11 cellular contexts compared by ENCODE assay signal in the genomic region with DNA sequence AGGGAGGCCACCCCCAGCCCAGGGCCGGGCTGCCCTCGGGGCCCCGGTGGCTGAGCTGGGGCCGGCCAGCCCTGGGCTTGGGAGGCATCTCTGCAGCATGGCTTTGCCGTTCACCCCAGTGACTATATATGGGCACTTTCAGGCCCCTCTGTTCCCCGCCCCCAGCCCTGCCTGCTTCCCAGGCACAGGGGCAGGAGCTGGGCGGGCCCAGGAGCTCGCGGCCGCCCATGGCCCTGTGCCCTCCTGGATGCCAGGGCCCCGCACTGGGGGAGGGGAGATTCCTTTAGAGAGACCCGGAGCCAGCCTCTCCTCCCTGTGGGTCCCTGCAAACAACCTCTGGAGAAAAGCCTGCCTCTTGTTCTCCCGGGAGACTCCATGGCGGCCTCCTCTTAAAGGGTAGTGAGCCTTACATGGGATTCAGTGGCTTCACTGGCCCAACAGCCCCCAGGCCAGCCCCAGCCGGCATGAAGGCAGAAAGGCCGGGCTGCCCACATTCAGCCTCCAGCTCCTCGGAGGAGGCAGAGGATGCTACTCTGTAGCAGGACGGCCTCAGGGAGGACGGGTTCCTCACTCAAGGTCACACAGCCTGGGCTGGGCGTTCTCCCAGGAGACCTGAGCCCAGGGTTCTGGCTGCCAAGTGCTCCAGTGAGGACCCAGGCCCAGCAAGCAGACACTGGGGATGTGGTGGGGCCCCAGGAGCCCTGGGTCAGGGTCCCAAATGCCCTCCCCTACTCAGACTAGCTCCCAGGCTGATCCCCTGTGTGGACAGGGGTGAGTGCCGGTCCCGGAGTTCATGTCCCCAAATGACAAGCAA. TPM values are rescaled to one million over a fixed set of nuclear protein-coding genes. Genes with fewer than 3 reads are reported as not detected.
A peak's percentile ranks its signal among the peaks of the same experiment; 100 is the strongest.
DNase-seq lines count a peak whose midpoint lies in the region; ATAC-seq, FAIRE-seq and TF ChIP-seq lines count a peak whose summit lies in the region.
"Had no signal": no experiment of that assay in that cellular context is flagged by ENCODE, and none has a peak within 500 bp of the region (broad histone marks: within the 10 kb centered on the region; RNA-seq: fewer than 3 reads in every experiment).

No MANE protein-coding gene starts in this region.

- H3K9ac ChIP-seq in H9 (ENCODE audit: extremely low read depth, insufficient read length, low read length): no peak overlapping the region
- H3K9ac ChIP-seq in astrocyte (ENCODE audit: low read length): peak overlapping the region; percentile 44
- peak overlapping the region; percentile 54 for H3K9ac ChIP-seq in iPS-15b (ENCODE audit: low read depth, low read length)

- TF ChIP-seq CTCF in H9 (conservative IDR thresholded peaks at IDR 0.05): no peak
- TF ChIP-seq CTCF in astrocyte (IDR thresholded peaks at IDR 0.05; ENCODE audit: insufficient read depth, low read depth, low read length): no peak
- no peak for TF ChIP-seq CTCF in spleen (IDR thresholded peaks at IDR 0.05 in 8 of 11, conservative IDR thresholded peaks at IDR 0.05 in 3 of 11)

- H3K14ac ChIP-seq in H9 (ENCODE audit: insufficient read depth, low read length): peak overlapping the region; percentile 51; the same call in 1 of the 2 replicates

- peaks cover 2% of the 10 kb centered on the region; the same call in 1 of the 2 replicates for H3K27me3 ChIP-seq in H9 (ENCODE audit: insufficient read depth, low read length)
- H3K27me3 ChIP-seq in astrocyte (ENCODE audit: insufficient read depth, low read length): no peaks in the 10 kb centered on the region
- H3K27me3 ChIP-seq in iPS-15b (ENCODE audit: control insufficient read depth, insufficient read depth, low read length): peaks cover 10% of the 10 kb centered on the region
- H3K27me3 ChIP-seq in spleen (replicated peaks in 1 of 7): peaks cover 0 to 44% (median 0%) of the 10 kb centered on the region in 7 donors

- no peak overlapping the region for H2AFZ ChIP-seq in H9 (ENCODE audit: low read length)
- no peak overlapping the region for H2AFZ ChIP-seq in astrocyte (ENCODE audit: low read depth, low read length)

- H3K36me3 Mint-ChIP-seq in H9 (ENCODE audit: insufficient read depth in 1 of 3, low read depth in 3 of 3) (no peaks in the 10 kb centered on the region), astrocyte (ENCODE audit: low read depth, unreplicated experiment) (peaks cover 3% of the 10 kb centered on the region)
- no peaks in the 10 kb centered on the region for H3K36me3 Mint-ChIP-seq in stimulated activated memory B cell treated with anti-CD40 and anti-IgM and Interleukin-4, amounts not matched to agents 10 μg/mL and 1 μg/mL and 100 μg/mL, for 72 hours

- no peak overlapping the region for H3K4ac ChIP-seq in H9 (ENCODE audit: low read depth, low read length)

- H2AK5ac ChIP-seq in H9 (ENCODE audit: insufficient read length, low read length): no peak overlapping the region

- WGBS in H9 (ENCODE audit: extremely low coverage, insufficient read length, low lambda C conversion rate): no CpG with 5 or more reads among the region's 22 CpGs
- WGBS in spleen, 5 donors: 72 to 92% (median 79%) methylated on average over 7 to 22 of the region's 22 CpGs

- H2BK20ac ChIP-seq in H9 (ENCODE audit: low read depth, low read length, poor library complexity, severe bottlenecking): no peak overlapping the region

- H3K36me3 ChIP-seq in astrocyte (ENCODE audit: insufficient read depth, low read length): no peaks in the 10 kb centered on the region
- no peaks in the 10 kb centered on the region for H3K36me3 ChIP-seq in iPS-15b (ENCODE audit: control insufficient read depth, insufficient read depth, low read length)
- peaks cover 0 to 12% (median 0%) of the 10 kb centered on the region in 6 donors for H3K36me3 ChIP-seq in spleen

- TF ChIP-seq POLR2A in spleen (IDR thresholded peaks at IDR 0.05): no peak

- no peak overlapping the region for H4K8ac ChIP-seq in H9 (replicated peaks; ENCODE audit: insufficient read length, low read depth, low read length)

- no peak overlapping the region for H3K27ac Mint-ChIP-seq in H9
- H3K27ac Mint-ChIP-seq in astrocyte (ENCODE audit: unreplicated experiment): peak overlapping the region; percentile 77
- H3K27ac Mint-ChIP-seq in stimulated activated memory B cell treated with anti-CD40 and anti-IgM and Interleukin-4, amounts not matched to agents 10 μg/mL and 1 μg/mL and 100 μg/mL, for 72 hours: no peak overlapping the region

- no peak overlapping the region for H2BK5ac ChIP-seq in H9 (ENCODE audit: insufficient read length, low read length)

- H4K20me1 ChIP-seq in H9 (ENCODE audit: control insufficient read depth, insufficient read depth, insufficient read length) (peaks cover 6% of the 10 kb centered on the region), astrocyte (ENCODE audit: insufficient read depth, low read length) (peaks cover 82% of the 10 kb centered on the region)

- peaks cover 27 to 52% of the 10 kb centered on the region in 2 experiments for H3K4me1 Mint-ChIP-seq in H9
- H3K4me1 Mint-ChIP-seq in astrocyte (ENCODE audit: low read depth, unreplicated experiment): peaks cover 20% of the 10 kb centered on the region
- H3K4me1 Mint-ChIP-seq in stimulated activated memory B cell treated with anti-CD40 and anti-IgM and Interleukin-4, amounts not matched to agents 10 μg/mL and 1 μg/mL and 100 μg/mL, for 72 hours: no peaks in the 10 kb centered on the region

- DNase-seq in H9 (peak; percentile 38), astrocyte (ENCODE audit: low read depth) (no peak), spleen (peak; percentile 63), NCI-H2107 treated with DMSO at 0.1 percent for 48 hours (lab: John Stamatoyannopoulos, UW; ENCODE audit: unreplicated experiment) (no peak)
- DNase-seq: dermis blood vessel endothelial cell, NCI-H2029 treated with DMSO at 0.1 percent for 48 hours had no signal

- H4K91ac ChIP-seq in H9 (ENCODE audit: insufficient read length, low read depth, low read length): peak overlapping the region; percentile 20

- H3K4me2 ChIP-seq in H9 (ENCODE audit: insufficient read depth, insufficient read length, low read length) (no peak overlapping the region), astrocyte (ENCODE audit: low read length) (peak overlapping the region; percentile 19)

- H3K4me1 ChIP-seq in H9 (ENCODE audit: insufficient read depth, low read length) (no peaks in the 10 kb centered on the region), astrocyte (ENCODE audit: insufficient read depth, low read length) (peaks cover 30% of the 10 kb centered on the region), iPS-15b (ENCODE audit: control insufficient read depth, insufficient read depth, low read length) (no peaks in the 10 kb centered on the region), spleen (peaks cover 38 to 93% (median 81%) of the 10 kb centered on the region in 6 donors)

- H2BK12ac ChIP-seq in H9 (ENCODE audit: insufficient read length, low read depth, low read length): no peak overlapping the region

- intact Hi-C loops in spleen (cut with DNase I; ENCODE audit: low total_unique reads): no loop called here

- no peaks in the 10 kb centered on the region for H3K79me1 ChIP-seq in H9 (ENCODE audit: insufficient read depth, low read depth, low read length, poor library complexity, severe bottlenecking)

- H3K23me2 ChIP-seq in H9 (ENCODE audit: insufficient read length, low read depth, low read length, poor library complexity, severe bottlenecking): peaks cover 4% of the 10 kb centered on the region

- H2BK120ac ChIP-seq in H9 (ENCODE audit: low read depth, low read length, poor library complexity, severe bottlenecking): no peak overlapping the region

- FAIRE-seq in astrocyte (lab: Jason Lieb, UNC): no peak

- H3K9me3 Mint-ChIP-seq in H9: no peaks in the 10 kb centered on the region
- no peaks in the 10 kb centered on the region for H3K9me3 Mint-ChIP-seq in astrocyte (ENCODE audit: unreplicated experiment)
- H3K9me3 Mint-ChIP-seq in stimulated activated memory B cell treated with anti-CD40 and anti-IgM and Interleukin-4, amounts not matched to agents 10 μg/mL and 1 μg/mL and 100 μg/mL, for 72 hours: no peaks in the 10 kb centered on the region

- H3K4me3 ChIP-seq in astrocyte (ENCODE audit: insufficient read depth, low read depth, low read length) (no peak overlapping the region), iPS-15b (ENCODE audit: low read depth, low read length) (no peak overlapping the region), spleen (no peak overlapping the region)
- H3K4me3 ChIP-seq: HAP-1 had no signal

- no peak overlapping the region for H3T11ph ChIP-seq in H9 (ENCODE audit: low read length)

- H3K18ac ChIP-seq in H9 (ENCODE audit: insufficient read length, low read depth, low read length): peak overlapping the region; percentile 46

- no peak for ATAC-seq in stimulated activated memory B cell treated with anti-CD40 and anti-IgM and Interleukin-4, amounts not matched to agents 10 μg/mL and 1 μg/mL and 100 μg/mL, for 72 hours
- ATAC-seq in GM21825 (IDR thresholded peaks at IDR 0.05; ENCODE audit: unreplicated experiment) (no peak), HG03135 (IDR thresholded peaks at IDR 0.05; ENCODE audit: unreplicated experiment) (no peak)

- peaks cover 13% of the 10 kb centered on the region for H3K27me3 Mint-ChIP-seq in H9 (ENCODE audit: low read depth)
- H3K27me3 Mint-ChIP-seq in astrocyte (ENCODE audit: low read depth, unreplicated experiment): no peaks in the 10 kb centered on the region
- peaks cover 69% of the 10 kb centered on the region for H3K27me3 Mint-ChIP-seq in stimulated activated memory B cell treated with anti-CD40 and anti-IgM and Interleukin-4, amounts not matched to agents 10 μg/mL and 1 μg/mL and 100 μg/mL, for 72 hours

- H3K27ac ChIP-seq in H9 (ENCODE audit: insufficient read length, low read depth, low read length) (no peak overlapping the region), astrocyte (ENCODE audit: low read depth, low read length) (no peak overlapping the region), spleen (peak overlapping the region in 6 of 8 donors; percentile 8 to 95 (median 44))

- no peak overlapping the region for H3K23ac ChIP-seq in H9 (ENCODE audit: insufficient read length, low read depth, low read length)

- H4K5ac ChIP-seq in H9 (ENCODE audit: insufficient read length, low read depth, low read length): no peak overlapping the region

- H3K56ac ChIP-seq in H9 (ENCODE audit: insufficient read length, low read depth, low read length): no peak overlapping the region

- H3K9me3 ChIP-seq in H9 (ENCODE audit: control insufficient read depth, low read depth, low read length) (no peaks in the 10 kb centered on the region), astrocyte (ENCODE audit: insufficient read depth, low read depth, low read length) (no peaks in the 10 kb centered on the region), iPS-15b (ENCODE audit: control insufficient read depth, insufficient read depth, low read length) (no peaks in the 10 kb centered on the region), spleen (no peaks in the 10 kb centered on the region)
- H3K9me3 ChIP-seq: HAP-1 had no signal

- H3K79me2 ChIP-seq in H9 (ENCODE audit: insufficient read depth, low read length) (no peaks in the 10 kb centered on the region; the same call in 1 of the 2 replicates), astrocyte (ENCODE audit: insufficient read depth, low read length) (peaks cover 88% of the 10 kb centered on the region)

- H3K4me3 Mint-ChIP-seq in H9 (no peak overlapping the region), astrocyte (ENCODE audit: unreplicated experiment) (peak overlapping the region; percentile 35)
- H3K4me3 Mint-ChIP-seq in stimulated activated memory B cell treated with anti-CD40 and anti-IgM and Interleukin-4, amounts not matched to agents 10 μg/mL and 1 μg/mL and 100 μg/mL, for 72 hours: no peak overlapping the region

- H2BK15ac ChIP-seq in H9 (ENCODE audit: low read depth, low read length): no peak overlapping the region

RNA-seq across cellular contexts. Expression of gene NACC2, which starts 4.1 kb away (rescaled TPM):
- 11.5 TPM in 2 replicates for total RNA-seq in H9 (2021)
- total RNA-seq in astrocyte: 31.3 and 34.0 TPM in 2 replicates
- total RNA-seq in spleen: 10 to 100 TPM; 17.0 to 34.9 (median 26.5) TPM
- polyA plus RNA-seq in spleen: 1 to 10 TPM; 2.1 to 7.9 (median 2.4) TPM

RNA-seq across cellular contexts. Expression of gene TMEM250, which starts 27.7 kb away (rescaled TPM):
- total RNA-seq in H9 (2021) (48.1 and 48.3 TPM in 2 replicates), astrocyte (29.8 and 30.3 TPM in 2 replicates), spleen (10 to 100 TPM; 23.3 to 31.3 (median 25.8) TPM)
- polyA plus RNA-seq in spleen: 10 to 100 TPM; 10.7 to 28.9 (median 14.8) TPM

Comparison
In these comparisons a context has a peak if more than half of its experiments do, and no peak if none do; other contexts are left out.
1. DNase-seq: peak in H9 (single experiment) and spleen (single experiment); none in astrocyte (single experiment) and NCI-H2107 treated with DMSO at 0.1 percent for 48 hours (single experiment).
2. H3K27ac ChIP-seq: peak in spleen (6 of 8); none in H9 (single experiment) and astrocyte (single experiment).